In the genomic region with DNA sequence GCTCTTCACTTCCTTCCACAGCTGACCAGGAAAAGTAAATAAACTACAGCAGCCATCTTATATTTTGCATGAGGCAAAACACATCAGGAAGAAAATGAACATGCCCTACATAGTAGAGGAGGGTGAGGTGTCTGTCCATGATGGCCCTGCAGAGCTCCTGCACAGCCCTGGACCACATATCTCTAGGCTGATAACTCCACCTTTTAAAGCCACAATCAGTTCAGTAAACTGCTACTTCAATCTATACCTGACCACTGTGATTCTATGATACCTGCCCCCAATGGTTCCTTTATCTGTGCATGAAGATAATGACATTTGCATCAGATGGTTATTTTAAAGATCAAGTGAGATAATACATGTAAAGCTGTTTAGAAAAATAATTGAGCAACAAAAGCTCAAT, we compare ENCODE assay signal across 22 cellular contexts.
DNase-seq lines count a peak whose midpoint lies in the region; ATAC-seq and TF ChIP-seq lines count a peak whose summit lies in the region.
"Had no signal": no experiment of that assay in that cellular context is flagged by ENCODE, and none has a peak within 500 bp of the region (broad histone marks: within the 10 kb centered on the region; RNA-seq: fewer than 3 reads in every experiment).

No MANE protein-coding gene starts in this region.

- H3K56ac ChIP-seq in IMR-90 (ENCODE audit: extremely low read depth, insufficient read depth, low read length) (no peak overlapping the region), mesendoderm (ENCODE audit: low read length) (no peak overlapping the region)

- no peaks in the 10 kb centered on the region for H3K27me3 ChIP-seq in CD8-positive, alpha-beta T cell (ENCODE audit: insufficient read depth, low read length)
- H3K27me3 ChIP-seq in IMR-90 (ENCODE audit: control insufficient read depth, insufficient read depth, low read length) = no peaks in the 10 kb centered on the region
- no peaks in the 10 kb centered on the region for H3K27me3 ChIP-seq in mesendoderm (ENCODE audit: insufficient read depth, low read length, poor library complexity)
- H3K27me3 ChIP-seq: BE2C; BLaER1 treated with 17β-estradiol and CSF1 and Interleukin-3, amounts not matched to agents 10 nM and 100 nM had no signal

- H2BK5ac ChIP-seq in IMR-90 (ENCODE audit: low read depth, low read length, poor library complexity, severe bottlenecking) = no peak overlapping the region
- H2BK5ac ChIP-seq in mesendoderm (ENCODE audit: low read length) = no peak overlapping the region

- H3K9me3 ChIP-seq in CD8-positive, alpha-beta T cell (ENCODE audit: low read length) = no peaks in the 10 kb centered on the region
- no peaks in the 10 kb centered on the region for H3K9me3 ChIP-seq in IMR-90 (ENCODE audit: control insufficient read depth, insufficient read depth, low read length)
- H3K9me3 ChIP-seq: A549; BE2C; BLaER1 treated with 17β-estradiol and CSF1 and Interleukin-3, amounts not matched to agents 10 nM and 100 nM; Caco-2 had no signal

- H3K79me1 ChIP-seq in IMR-90 (ENCODE audit: low read depth in 1 of 2, low read length in 2 of 2) (peaks cover 0 to 4% of the 10 kb centered on the region in 2 experiments; a peak in 1 of 4 replicates), mesendoderm (ENCODE audit: low read length) (no peaks in the 10 kb centered on the region)

- CTCF ChIA-PET in CD8-positive, alpha-beta T cell (lab: Charles Lee) = interaction anchor here (0.6 kb wide), 2 partner anchors 43 to 781 kb away, joined by 3 read pairs; no protein-coding TSS in a partner anchor
- CTCF ChIA-PET in IMR-90 (lab: Yijun Ruan, JAX) = interaction anchor here (0.6 kb wide), 1 partner anchor 26 kb away, joined by 3 read pairs; no protein-coding TSS in a partner anchor

- TF ChIP-seq CTCF in CD8-positive, alpha-beta T cell (IDR thresholded peaks at IDR 0.05) = no peak
- no peak for TF ChIP-seq CTCF in IMR-90 (conservative IDR thresholded peaks at IDR 0.05; ENCODE audit: low read depth, low read length)

- no peak overlapping the region for H2AFZ ChIP-seq in IMR-90 (replicated peaks; ENCODE audit: low read length, poor library complexity)
- H2AFZ ChIP-seq: GM23248 had no signal

- intact Hi-C loops in CD8-positive, alpha-beta T cell (cut with DNase I, micrococcal nuclease) = no loop called here
- intact Hi-C loops in IMR-90 (cut with micrococcal nuclease) = no loop called here

- H3K4me3 Mint-ChIP-seq in CD8-positive, alpha-beta T cell = no peak overlapping the region
- no peak overlapping the region for H3K4me3 Mint-ChIP-seq in immature natural killer cell
- H3K4me3 Mint-ChIP-seq: CD14-positive monocyte; CD4-positive, alpha-beta T cell had no signal

- H4K8ac ChIP-seq in IMR-90 (ENCODE audit: low read depth in 2 of 2, low read length in 2 of 2) = no peak overlapping the region
- H4K8ac ChIP-seq in mesendoderm (ENCODE audit: low read depth, low read length) = no peak overlapping the region

- H3K27ac ChIP-seq in CD8-positive, alpha-beta T cell (ENCODE audit: low read depth, low read length) = no peak overlapping the region
- no peak overlapping the region for H3K27ac ChIP-seq in IMR-90 (ENCODE audit: insufficient read depth, low read length)
- H3K27ac ChIP-seq in mesendoderm (ENCODE audit: low read depth, low read length) = no peak overlapping the region
- H3K27ac ChIP-seq: A549, GM23248 had no signal

- TF ChIP-seq RAD21 in IMR-90 (IDR thresholded peaks at IDR 0.05; ENCODE audit: low read length) = no peak

- H3K27ac Mint-ChIP-seq in CD8-positive, alpha-beta T cell = peak overlapping the region; percentile 30
- peak overlapping the region in 4 of 6 donors; percentile 15 to 65 (median 26) for H3K27ac Mint-ChIP-seq in immature natural killer cell
- H3K27ac Mint-ChIP-seq: CD4-positive, alpha-beta T cell had no signal

- H3K27me3 Mint-ChIP-seq in CD8-positive, alpha-beta T cell (ENCODE audit: low read depth) = no peaks in the 10 kb centered on the region
- H3K27me3 Mint-ChIP-seq in immature natural killer cell (ENCODE audit: low read depth in 3 of 3) = peaks cover 0 to 2% (median 0%) of the 10 kb centered on the region in 3 donors
- H3K27me3 Mint-ChIP-seq: CD4-positive, alpha-beta T cell had no signal

- H2BK15ac ChIP-seq in IMR-90 (ENCODE audit: low read depth, low read length) = no peak overlapping the region
- H2BK15ac ChIP-seq in mesendoderm (replicated peaks; ENCODE audit: low read depth) = no peak overlapping the region

- no peaks in the 10 kb centered on the region for H3K9me3 Mint-ChIP-seq in CD8-positive, alpha-beta T cell
- no peaks in the 10 kb centered on the region for H3K9me3 Mint-ChIP-seq in immature natural killer cell

- H2AK5ac ChIP-seq in IMR-90 (ENCODE audit: low read depth, low read length) = no peak overlapping the region
- no peak overlapping the region for H2AK5ac ChIP-seq in mesendoderm (ENCODE audit: low read length)

- H2BK20ac ChIP-seq in IMR-90 (ENCODE audit: low read depth, low read length) = no peak overlapping the region

- H3K36me3 Mint-ChIP-seq in CD8-positive, alpha-beta T cell = peaks cover 77% of the 10 kb centered on the region
- peaks cover 9 to 38% (median 19%) of the 10 kb centered on the region in 3 donors for H3K36me3 Mint-ChIP-seq in immature natural killer cell

- in situ Hi-C loops in IMR-90 (cut with MboI; ENCODE audit: low sequenced_read_pairs) = no loop called here

- H3K36me3 ChIP-seq in CD8-positive, alpha-beta T cell (ENCODE audit: insufficient read depth, low read length) = peaks cover 25% of the 10 kb centered on the region
- H3K36me3 ChIP-seq in IMR-90 (ENCODE audit: control insufficient read depth, insufficient read depth, low read length) (peaks cover 20% of the 10 kb centered on the region), mesendoderm (ENCODE audit: control insufficient read depth, insufficient read depth, low read length) (peaks cover 1% of the 10 kb centered on the region)

- H3K4me1 Mint-ChIP-seq in CD8-positive, alpha-beta T cell (ENCODE audit: low read depth) = peaks cover 6% of the 10 kb centered on the region
- peaks cover 16 to 35% of the 10 kb centered on the region in 2 donors for H3K4me1 Mint-ChIP-seq in immature natural killer cell

- no peak overlapping the region for H4K91ac ChIP-seq in IMR-90 (ENCODE audit: insufficient read depth, low read depth, low read length)

- peaks cover 3% of the 10 kb centered on the region for H3K9me1 ChIP-seq in IMR-90 (ENCODE audit: insufficient read depth, low read length)

- H3K4me3 ChIP-seq in CD8-positive, alpha-beta T cell (ENCODE audit: low read depth, low read length) = no peak overlapping the region
- H3K4me3 ChIP-seq in IMR-90 (ENCODE audit: insufficient read depth, low read depth, low read length) (no peak overlapping the region), mesendoderm (ENCODE audit: low read length) (no peak overlapping the region)
- H3K4me3 ChIP-seq: A549; BLaER1 treated with 17β-estradiol and CSF1 and Interleukin-3, amounts not matched to agents 10 nM and 100 nM; GM23248 had no signal

- no peak overlapping the region for H2AK9ac ChIP-seq in IMR-90 (replicated peaks; ENCODE audit: low read depth, low read length, poor library complexity)

- H4K20me1 ChIP-seq in IMR-90 (ENCODE audit: insufficient read depth, low read length) = no peaks in the 10 kb centered on the region

- no peak overlapping the region for H2BK120ac ChIP-seq in IMR-90 (ENCODE audit: low read depth, low read length)
- H2BK120ac ChIP-seq in mesendoderm (ENCODE audit: low read depth, low read length) = no peak overlapping the region

- H3K4ac ChIP-seq in IMR-90 (ENCODE audit: low read depth, low read length) (no peak overlapping the region), mesendoderm (ENCODE audit: low read depth, low read length) (no peak overlapping the region)

- no peak for DNase-seq in CD8-positive, alpha-beta T cell
- no peak for DNase-seq in IMR-90
- no peak for DNase-seq in immature natural killer cell
- DNase-seq in mesendoderm = peak; percentile 12
- DNase-seq in NCI-H1105 (lab: John Stamatoyannopoulos, UW) = no peak
- no peak for DNase-seq in ureter (ENCODE audit: low spot score)
- DNase-seq in GF-D8 (lab: John Stamatoyannopoulos, UW) = no peak
- no peak for DNase-seq in NCI-H1436 (lab: John Stamatoyannopoulos, UW)
- DNase-seq: 8988T; ACHN; AML-193; BE2C; Caco-2; CD4-positive, alpha-beta T cell; DMS153; DND-41; GM23248; H7; HCEC 1CT had no signal

- BruUV-seq in IMR-90 (replicated peaks; lab: Mats Ljungman, UMichigan) = no TSS peak

- no peaks in the 10 kb centered on the region for H3K79me2 ChIP-seq in mesendoderm (ENCODE audit: control insufficient read depth, insufficient read depth, low read length)

- no peak overlapping the region for H3K14ac ChIP-seq in IMR-90 (replicated peaks; ENCODE audit: low read depth, low read length)

- ATAC-seq in CD8-positive, alpha-beta T cell = no peak
- ATAC-seq in IMR-90 (ENCODE audit: low read depth) = no peak
- ATAC-seq: A549 had no signal

- TF ChIP-seq POLR2A in IMR-90 (IDR thresholded peaks at IDR 0.05; ENCODE audit: low read depth, low read length) = no peak

- H3K23ac ChIP-seq in IMR-90 (ENCODE audit: low read depth, low read length) = peak overlapping the region; percentile 73; the same call in 1 of the 2 replicates
- no peak overlapping the region for H3K23ac ChIP-seq in mesendoderm (ENCODE audit: low read length)

- H4K5ac ChIP-seq in IMR-90 (ENCODE audit: low read depth, low read length) = no peak overlapping the region
- H4K5ac ChIP-seq in mesendoderm (ENCODE audit: low read length) = no peak overlapping the region

- POLR2A ChIA-PET in CD8-positive, alpha-beta T cell (lab: Charles Lee) = interaction anchor here (0.5 kb wide), 1 partner anchor 460 kb away, joined by 4 read pairs; no protein-coding TSS in a partner anchor
- POLR2A ChIA-PET in IMR-90 (lab: Charles Lee; ENCODE audit: unreplicated experiment) = no interaction called here

- no peaks in the 10 kb centered on the region for H3K4me1 ChIP-seq in CD8-positive, alpha-beta T cell (ENCODE audit: insufficient read depth, low read length)
- no peaks in the 10 kb centered on the region for H3K4me1 ChIP-seq in IMR-90 (ENCODE audit: control insufficient read depth, insufficient read depth, low read length)
- no peaks in the 10 kb centered on the region for H3K4me1 ChIP-seq in mesendoderm (ENCODE audit: control insufficient read depth, low read depth, low read length)

- H3K9ac ChIP-seq in IMR-90 (ENCODE audit: low read depth, low read length) (no peak overlapping the region), mesendoderm (ENCODE audit: low read length) (no peak overlapping the region)
- H3K9ac ChIP-seq: GM23248 had no signal

- H3K18ac ChIP-seq in IMR-90 (ENCODE audit: low read depth, low read length) (no peak overlapping the region), mesendoderm (ENCODE audit: low read length) (no peak overlapping the region)

- no peak overlapping the region for H3K4me2 ChIP-seq in IMR-90 (ENCODE audit: low read depth, low read length)
- H3K4me2 ChIP-seq in mesendoderm (ENCODE audit: low read length) = no peak overlapping the region
- H3K4me2 ChIP-seq: A549 had no signal

- dilution Hi-C loops in IMR-90 (cut with HindIII; ENCODE audit: low sequenced_read_pairs, unreplicated experiment) = no loop called here

TF ChIP-seq in IMR-90, 13 proteins besides CTCF, POLR2A, EP300 and RAD21 (continues in another document):
- TF ChIP-seq NFE2L2 (IDR thresholded peaks at IDR 0.05; ENCODE audit: low read depth, low read length) = no peak
- TF ChIP-seq SMC3 (IDR thresholded peaks at IDR 0.05; ENCODE audit: low read depth, low read length) = no peak
- TF ChIP-seq BHLHE40 (IDR thresholded peaks at IDR 0.05; ENCODE audit: low read depth, low read length) = no peak
- no peak for TF ChIP-seq MXI1 (IDR thresholded peaks at IDR 0.05; ENCODE audit: borderline replicate concordance, low read depth, low read length)
